In the genomic region with DNA sequence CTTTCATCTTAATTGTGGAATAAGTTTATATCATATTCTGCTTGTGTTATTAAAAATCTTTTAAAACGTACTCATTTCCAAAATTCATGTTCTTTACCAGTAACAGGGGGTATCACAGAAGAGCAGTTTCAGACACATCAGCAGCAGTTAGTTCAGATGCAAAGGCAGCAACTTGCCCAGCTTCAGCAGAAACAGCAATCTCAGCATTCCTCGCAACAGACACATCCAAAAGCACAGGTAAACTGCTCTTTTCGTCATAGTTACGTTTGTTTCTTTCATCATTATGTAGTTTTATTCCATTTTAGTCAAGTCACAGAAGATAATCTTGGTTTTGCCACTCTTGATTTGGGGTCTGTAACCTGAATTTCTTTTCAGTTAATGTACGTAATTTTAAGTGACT, we compare ENCODE assay signal across 20 cellular contexts.
DNase-seq lines count a peak whose midpoint lies in the region; FAIRE-seq and TF ChIP-seq lines count a peak whose summit lies in the region.
"Had no signal": no experiment of that assay in that cellular context is flagged by ENCODE, and none has a peak within 500 bp of the region (broad histone marks: within the 10 kb centered on the region; RNA-seq: fewer than 3 reads in every experiment).

No MANE protein-coding gene starts in this region.

- no peaks in the 10 kb centered on the region for H3K4me1 ChIP-seq in smooth muscle cell (ENCODE audit: low read depth)

- peaks cover 13% of the 10 kb centered on the region for H3K36me3 ChIP-seq in smooth muscle cell (ENCODE audit: low read depth)

- H3K27me3 ChIP-seq in smooth muscle cell (ENCODE audit: low read depth): no peaks in the 10 kb centered on the region

- H3K4me2 ChIP-seq in smooth muscle cell: no peak overlapping the region

- H3K79me2 ChIP-seq in smooth muscle cell (ENCODE audit: low read depth): no peaks in the 10 kb centered on the region

- H3K4me3 ChIP-seq in choroid plexus epithelial cell (ENCODE audit: low read depth, low read length) (no peak overlapping the region), smooth muscle cell (no peak overlapping the region)
- H3K4me3 ChIP-seq: SK-N-MC had no signal

- FAIRE-seq in HTR-8/SVneo (lab: Jason Lieb, UNC): no peak

- no peaks in the 10 kb centered on the region for H3K9me3 ChIP-seq in smooth muscle cell (replicated peaks; ENCODE audit: low read depth)

- H3K9ac ChIP-seq in smooth muscle cell (ENCODE audit: low read depth): no peak overlapping the region

- no peak for DNase-seq in activated naive CD4-positive, alpha-beta T cell treated with Interleukin-2 at 50 U/mL for 16 hours
- peak; percentile 5 for DNase-seq in HTR-8/SVneo (ENCODE audit: insufficient read length, low spot score)
- peak; percentile 13 for DNase-seq in choroid plexus epithelial cell (ENCODE audit: low read depth)
- DNase-seq in NCI-H82 (lab: John Stamatoyannopoulos, UW): no peak
- DNase-seq in smooth muscle cell (lab: John Stamatoyannopoulos, UW; ENCODE audit: unreplicated experiment): no peak
- DNase-seq in AML-193 (lab: John Stamatoyannopoulos, UW): no peak
- DNase-seq: 8988T; DMS79; NCI-H1105 treated with DMSO at 0.1 percent for 48 hours; NCI-H2029 treated with DMSO at 0.1 percent for 48 hours; NCI-H510A treated with DMSO at 0.1 percent for 48 hours; NCI-H748 treated with DMSO at 0.1 percent for 48 hours; NK-92 treated with Interleukin-12 subunit alpha and Interleukin-12 subunit beta, amount 100 ng/mL, for 24 hours; SHP77 treated with DMSO at 0.1 percent for 48 hours; SW 1271 had no signal

- H3K36me3 Mint-ChIP-seq in activated naive CD4-positive, alpha-beta T cell treated with anti-CD3 and anti-CD28 coated beads, Interleukin-2, amount 50 U/mL, for 24 hours: peaks cover 17% of the 10 kb centered on the region

- TF ChIP-seq CTCF in choroid plexus epithelial cell (conservative IDR thresholded peaks at IDR 0.05; ENCODE audit: low read depth, low read length) (no peak), smooth muscle cell (IDR thresholded peaks at IDR 0.05; ENCODE audit: borderline replicate concordance, insufficient read depth, poor library complexity, severe bottlenecking) (no peak)

- H3K27me3 Mint-ChIP-seq in activated naive CD4-positive, alpha-beta T cell treated with anti-CD3 and anti-CD28 coated beads, Interleukin-2, amount 50 U/mL, for 24 hours: no peaks in the 10 kb centered on the region
- H3K27me3 Mint-ChIP-seq: B cell had no signal

- H3K4me3 Mint-ChIP-seq in activated naive CD4-positive, alpha-beta T cell treated with anti-CD3 and anti-CD28 coated beads, Interleukin-2, amount 50 U/mL, for 24 hours: no peak overlapping the region
- H3K4me3 Mint-ChIP-seq: B cell, CD14-positive monocyte had no signal

- no peaks in the 10 kb centered on the region for H3K9me3 Mint-ChIP-seq in activated naive CD4-positive, alpha-beta T cell treated with anti-CD3 and anti-CD28 coated beads, Interleukin-2, amount 50 U/mL, for 24 hours
- H3K9me3 Mint-ChIP-seq: CD14-positive monocyte had no signal

- peaks cover 3% of the 10 kb centered on the region for H4K20me1 ChIP-seq in smooth muscle cell (ENCODE audit: low read depth)

- H3K27ac Mint-ChIP-seq in activated naive CD4-positive, alpha-beta T cell treated with anti-CD3 and anti-CD28 coated beads, Interleukin-2, amount 50 U/mL, for 24 hours: peak overlapping the region; percentile 24
- H3K27ac Mint-ChIP-seq: B cell had no signal

- WGBS in smooth muscle cell (ENCODE audit: low lambda C conversion rate): 93% methylated on average over 5 of the region's 5 CpGs

- H3K27ac ChIP-seq in smooth muscle cell (ENCODE audit: low read depth): no peak overlapping the region
- H3K27ac ChIP-seq: RWPE1, SK-N-MC had no signal

- peaks cover 15% of the 10 kb centered on the region for H3K4me1 Mint-ChIP-seq in activated naive CD4-positive, alpha-beta T cell treated with anti-CD3 and anti-CD28 coated beads, Interleukin-2, amount 50 U/mL, for 24 hours
- H3K4me1 Mint-ChIP-seq: B cell had no signal

- H3F3A ChIP-seq in smooth muscle cell (ENCODE audit: low read depth): no peaks in the 10 kb centered on the region

- no peak overlapping the region for H2AFZ ChIP-seq in smooth muscle cell (ENCODE audit: low read depth)

Comparison
In these comparisons a context has a peak if more than half of its experiments do, and no peak if none do; other contexts are left out.
1. DNase-seq: peak in HTR-8/SVneo (single experiment) and choroid plexus epithelial cell (single experiment); none in activated naive CD4-positive, alpha-beta T cell treated with Interleukin-2 at 50 U/mL for 16 hours (single experiment), NCI-H82 (single experiment), smooth muscle cell (single experiment) and AML-193 (0 of 2).